Comparison of ENCODE assay signal across 19 cellular contexts in the genomic region with DNA sequence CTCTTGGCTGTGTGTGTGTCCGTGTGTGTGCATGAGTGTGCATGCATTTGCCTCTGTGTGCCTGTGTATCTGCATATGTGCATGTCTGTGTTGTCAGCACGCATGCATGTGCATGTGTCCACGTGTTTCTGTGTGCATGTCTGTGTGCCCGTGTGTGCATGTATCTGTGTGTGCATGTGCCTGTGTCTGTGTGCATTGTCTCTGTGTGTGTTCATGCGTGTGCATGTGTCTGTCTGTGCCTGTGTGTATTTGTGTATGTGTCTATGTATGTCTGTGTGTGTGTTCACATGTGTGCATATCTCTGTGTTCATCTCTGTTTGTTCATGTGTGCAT. TPM values are rescaled to one million over a fixed set of nuclear protein-coding genes. Genes with fewer than 3 reads are reported as not detected.
A peak's percentile ranks its signal among the peaks of the same experiment; 100 is the strongest.
DNase-seq lines count a peak whose midpoint lies in the region; ATAC-seq, FAIRE-seq and TF ChIP-seq lines count a peak whose summit lies in the region.
"Had no signal": no experiment of that assay in that cellular context is flagged by ENCODE, and none has a peak within 500 bp of the region (broad histone marks: within the 10 kb centered on the region; RNA-seq: fewer than 3 reads in every experiment).

No MANE protein-coding gene starts in this region.

- no peak overlapping the region for H3K14ac ChIP-seq in neuronal stem cell (ENCODE audit: low read length)

- H3K4ac ChIP-seq in neuronal stem cell (ENCODE audit: low read length) = no peak overlapping the region

- no peaks in the 10 kb centered on the region for H3K9me1 ChIP-seq in K562 (ENCODE audit: control insufficient read depth, insufficient read depth, low read length)

- peaks cover 17% of the 10 kb centered on the region for H3K27me3 Mint-ChIP-seq in activated naive CD8-positive, alpha-beta T cell
- peaks cover 67% of the 10 kb centered on the region for H3K27me3 Mint-ChIP-seq in activated naive CD8-positive, alpha-beta T cell treated with anti-CD3 and anti-CD28 coated beads for 36 hours

- H2AFZ ChIP-seq in K562 (ENCODE audit: low read depth, low read length) (no peak overlapping the region), neuronal stem cell (ENCODE audit: low read length) (no peak overlapping the region)

- H3K4me2 ChIP-seq in K562 (ENCODE audit: insufficient read depth, low read length) (no peak overlapping the region), neuronal stem cell (ENCODE audit: insufficient read depth, low read length, poor library complexity, severe bottlenecking) (no peak overlapping the region)
- H3K4me2 ChIP-seq: BLaER1 had no signal

- H3K4me1 ChIP-seq in K562 (replicated peaks in 1 of 2; ENCODE audit: control insufficient read depth in 2 of 2, insufficient read depth in 2 of 2, low read length in 2 of 2) = peaks cover 0 to 4% of the 10 kb centered on the region in 2 experiments; a peak in 1 of 5 replicates
- H3K4me1 ChIP-seq in kidney (ENCODE audit: control insufficient read depth in 1 of 2, insufficient read depth in 1 of 2, low read depth in 1 of 2, low read length in 2 of 2) = peaks cover 0 to 8% of the 10 kb centered on the region in 2 donors
- peaks cover 3 to 4% of the 10 kb centered on the region in 2 donors for H3K4me1 ChIP-seq in neuronal stem cell (ENCODE audit: control insufficient read depth in 2 of 2, insufficient read depth in 1 of 2, low read depth in 1 of 2, low read length in 2 of 2)
- H3K4me1 ChIP-seq: SJSA1 had no signal

- no peak overlapping the region for H2BK15ac ChIP-seq in neuronal stem cell (ENCODE audit: low read length)

- H3K36me3 ChIP-seq in K562 (ENCODE audit: control insufficient read depth, insufficient read depth, low read length) (no peaks in the 10 kb centered on the region), kidney (ENCODE audit: control insufficient read depth in 1 of 2, insufficient read depth in 2 of 2, low read length in 2 of 2) (no peaks in the 10 kb centered on the region), neuronal stem cell (replicated peaks in 1 of 2; ENCODE audit: control insufficient read depth in 2 of 2, insufficient read depth in 2 of 2, low read length in 2 of 2) (no peaks in the 10 kb centered on the region)
- H3K36me3 ChIP-seq: BLaER1, SJSA1 had no signal

- H4K91ac ChIP-seq in neuronal stem cell (ENCODE audit: low read depth, low read length, poor library complexity) = no peak overlapping the region

- no peak overlapping the region for H3K27ac Mint-ChIP-seq in activated naive CD8-positive, alpha-beta T cell
- H3K27ac Mint-ChIP-seq in activated naive CD8-positive, alpha-beta T cell treated with anti-CD3 and anti-CD28 coated beads for 36 hours = no peak overlapping the region
- H3K27ac Mint-ChIP-seq: CD8-positive, alpha-beta T cell had no signal

- H3K36me3 Mint-ChIP-seq in activated naive CD8-positive, alpha-beta T cell = no peaks in the 10 kb centered on the region
- H3K36me3 Mint-ChIP-seq in activated naive CD8-positive, alpha-beta T cell treated with anti-CD3 and anti-CD28 coated beads for 36 hours = no peaks in the 10 kb centered on the region
- H3K36me3 Mint-ChIP-seq: CD8-positive, alpha-beta T cell had no signal

- H3K79me2 ChIP-seq in K562 (ENCODE audit: control insufficient read depth, insufficient read depth, low read length) = no peaks in the 10 kb centered on the region

- H3K27me3 ChIP-seq in K562 (ENCODE audit: control insufficient read depth in 2 of 2, insufficient read depth in 2 of 2, low read length in 2 of 2) = peaks cover 12 to 77% of the 10 kb centered on the region in 2 experiments; a peak in 3 of 5 replicates
- peaks cover 11 to 66% (median 47%) of the 10 kb centered on the region in 3 experiments for H3K27me3 ChIP-seq in neuronal stem cell (ENCODE audit: control insufficient read depth in 3 of 3, insufficient read depth in 3 of 3, low read depth in 1 of 3, low read length in 3 of 3)

- H3K18ac ChIP-seq in neuronal stem cell (ENCODE audit: low read length) = no peak overlapping the region

- no peak overlapping the region for H2AK5ac ChIP-seq in neuronal stem cell (ENCODE audit: low read depth, low read length)

- BruUV-seq in K562 (replicated peaks; lab: Mats Ljungman, UMichigan) = no TSS peak

- intact Hi-C loops in K562 (cut with micrococcal nuclease) = no loop called here
- intact Hi-C loops in kidney (cut with DNase I) = no loop called here

- in situ Hi-C loops in K562 (cut with MboI) = no loop called here

- FAIRE-seq in K562 (lab: Jason Lieb, UNC) (no peak), kidney (lab: Jason Lieb, UNC) (no peak)

- TF ChIP-seq RAD21 in K562 (CRISPR knock-in tag; conservative IDR thresholded peaks at IDR 0.05 in 1 of 2, IDR thresholded peaks at IDR 0.05 in 1 of 2) = no peak

- 19% methylated on average over 5 of the region's 5 CpGs for WGBS in K562 (ENCODE audit: insufficient coverage, low coverage, missing lambda C conversion rate)
- no CpG with 5 or more reads among the region's 5 CpGs for WGBS in neuronal stem cell (ENCODE audit: extremely low coverage in 2 of 2, insufficient read length in 2 of 2, insufficient replicate concordance in 1 of 2), 2 donors

- H3K4me3 Mint-ChIP-seq in activated naive CD8-positive, alpha-beta T cell = peak overlapping the region; percentile 55
- H3K4me3 Mint-ChIP-seq in activated naive CD8-positive, alpha-beta T cell treated with anti-CD3 and anti-CD28 coated beads for 36 hours = no peak overlapping the region
- H3K4me3 Mint-ChIP-seq: CD8-positive, alpha-beta T cell had no signal

- no peak overlapping the region for H2BK5ac ChIP-seq in neuronal stem cell (ENCODE audit: low read length)

- no peak overlapping the region for H3K27ac ChIP-seq in K562 (ENCODE audit: extremely low read depth, low read depth, low read length)
- H3K27ac ChIP-seq in kidney (ENCODE audit: low read depth in 2 of 2, low read length in 2 of 2) = no peak overlapping the region
- no peak overlapping the region for H3K27ac ChIP-seq in neuronal stem cell (replicated peaks; ENCODE audit: low read length)
- H3K27ac ChIP-seq: BLaER1, RWPE1, SJSA1 had no signal

- H3K4me3 ChIP-seq in K562 (no peak overlapping the region), kidney (ENCODE audit: low read length in 2 of 2) (no peak overlapping the region), neuronal stem cell (ENCODE audit: low read length in 2 of 2) (peak overlapping the region in 1 of 2 donors; percentile 49)
- H3K4me3 ChIP-seq: BLaER1, SJSA1 had no signal

- H3K79me1 ChIP-seq in neuronal stem cell (ENCODE audit: low read depth, low read length) = no peaks in the 10 kb centered on the region

- no peak for TF ChIP-seq EP300 in K562 (IDR thresholded peaks at IDR 0.05; ENCODE audit: low read length)

- H3K4me1 Mint-ChIP-seq in activated naive CD8-positive, alpha-beta T cell (ENCODE audit: low read depth) = peaks cover 24% of the 10 kb centered on the region
- peaks cover 14% of the 10 kb centered on the region for H3K4me1 Mint-ChIP-seq in activated naive CD8-positive, alpha-beta T cell treated with anti-CD3 and anti-CD28 coated beads for 36 hours

- H3K9me3 ChIP-seq in K562 (replicated peaks; ENCODE audit: control insufficient read depth, insufficient read depth, low read depth, low read length) = peaks cover 3% of the 10 kb centered on the region; the same call in 1 of the 2 replicates
- no peaks in the 10 kb centered on the region for H3K9me3 ChIP-seq in kidney (ENCODE audit: control insufficient read depth in 1 of 2, low read length in 2 of 2)
- peaks cover 0 to 9% of the 10 kb centered on the region in 2 donors for H3K9me3 ChIP-seq in neuronal stem cell (replicated peaks in 1 of 2; ENCODE audit: control insufficient read depth in 2 of 2, insufficient read depth in 1 of 2, low read depth in 1 of 2, low read length in 2 of 2)
- H3K9me3 ChIP-seq: SJSA1 had no signal

- no peak overlapping the region for H4K8ac ChIP-seq in neuronal stem cell (ENCODE audit: low read depth, low read length)

- DNase-seq in activated naive CD8-positive, alpha-beta T cell treated with anti-CD3 and anti-CD28 coated beads for 36 hours = no peak
- DNase-seq in K562 (ENCODE audit: extremely low read depth in 1 of 4, low spot score in 3 of 4) (no peak), kidney (peak; percentile 12), neuronal stem cell (ENCODE audit: low spot score) (no peak)
- DNase-seq in activated T-cell treated with anti-CD3 and anti-CD28 coated beads, Interleukin-2, amount 50 U/mL, for 48 hours = no peak
- DNase-seq: 8988T; CD8-positive, alpha-beta T cell; GF-D8; KBM-7; NCI-H146; NCI-H2081; NCI-H774 had no signal

- POLR2A ChIA-PET in K562 (lab: Yijun Ruan, JAX) = no interaction called here

- no peaks in the 10 kb centered on the region for H3K9me3 Mint-ChIP-seq in activated naive CD8-positive, alpha-beta T cell (ENCODE audit: low read depth)
- H3K9me3 Mint-ChIP-seq in activated naive CD8-positive, alpha-beta T cell treated with anti-CD3 and anti-CD28 coated beads for 36 hours = no peaks in the 10 kb centered on the region
- H3K9me3 Mint-ChIP-seq: CD8-positive, alpha-beta T cell had no signal

- no peak overlapping the region for H3K9ac ChIP-seq in K562 (ENCODE audit: insufficient read depth in 1 of 2, low read depth in 2 of 2, low read length in 2 of 2)
- no peak overlapping the region for H3K9ac ChIP-seq in kidney (ENCODE audit: low read length in 2 of 2)
- peak overlapping the region; percentile 46 for H3K9ac ChIP-seq in neuronal stem cell (ENCODE audit: low read depth, low read length, poor library complexity)
- H3K9ac ChIP-seq: BLaER1 had no signal

- H4K20me1 ChIP-seq in K562 (replicated peaks; ENCODE audit: control insufficient read depth, insufficient read depth, low read length) = peaks cover 6% of the 10 kb centered on the region; the same call in 1 of the 2 replicates

- CTCF ChIA-PET in K562 (lab: Yijun Ruan, JAX; ENCODE audit: low intra/inter-chr PET ratio) = no interaction called here

- no peak overlapping the region for H2BK12ac ChIP-seq in neuronal stem cell (ENCODE audit: low read length)

- TF ChIP-seq POLR2A in K562 (conservative IDR thresholded peaks at IDR 0.05) = no peak

- ATAC-seq in K562 = no peak
- no peak for ATAC-seq in HG02840 (IDR thresholded peaks at IDR 0.05; ENCODE audit: low FRiP score, unreplicated experiment)
- ATAC-seq in HG03039 (IDR thresholded peaks at IDR 0.05; ENCODE audit: unreplicated experiment) = no peak
- ATAC-seq: CD8-positive, alpha-beta T cell had no signal

- H3K23ac ChIP-seq in neuronal stem cell (ENCODE audit: low read depth, low read length, poor library complexity) = peak overlapping the region; percentile 61

- no peak for TF ChIP-seq CTCF in K562 (IDR thresholded peaks at IDR 0.05 in 2 of 3, conservative IDR thresholded peaks at IDR 0.05 in 1 of 3; ENCODE audit: insufficient read depth in 2 of 3, low read depth in 1 of 3, low read length in 3 of 3)
- TF ChIP-seq CTCF in kidney (IDR thresholded peaks at IDR 0.05; ENCODE audit: borderline replicate concordance, extremely low read depth, insufficient read depth) = no peak

- H2BK120ac ChIP-seq in neuronal stem cell (ENCODE audit: low read depth, low read length) = no peak overlapping the region

RNA-seq across cellular contexts. Expression of a gene that starts 1.1 kb away (rescaled TPM):
- total RNA-seq in activated naive CD8-positive, alpha-beta T cell treated with anti-CD3 and anti-CD28 coated beads for 36 hours = not detected
- not detected in 2 replicates for total RNA-seq in K562 (2011; cell fraction: chromatin; rRNA removed; ENCODE audit: low replicate concordance)
- not detected in 2 replicates for total RNA-seq in K562 (2011; cell fraction: nucleolus; rRNA removed)
- not detected in 2 replicates for total RNA-seq in K562 (2011; cell fraction: nucleoplasm; rRNA removed)
- total RNA-seq in K562 (2014; rRNA removed) (not detected in 2 replicates), K562 (2014; rRNA removed; fragmentation: Illumina TruSeq; extraction: Trizol) (not detected in 2 replicates), K562 (2015; rRNA removed; fragmentation: Illumina TruSeq; extraction: Trizol) (not detected in 2 replicates), K562 (2021) (not detected in 2 replicates), kidney (20.7 TPM)
- polyA plus RNA-seq in K562 (2011; rRNA removed) (not detected in 2 replicates), K562 (2014; fragmentation: Illumina TruSeq; extraction: Trizol) (not detected in 2 replicates), K562 (2014; fragmentation: Nextera tagmentation; extraction: Ambion mirVana) (not detected), K562 (2014; rRNA removed) (not detected in 2 replicates), kidney (ENCODE audit: insufficient read depth, low read depth, low replicate concordance) (4.8 TPM)
- polyA plus RNA-seq in K562 (2011; cell fraction: cytosol; rRNA removed) = not detected in 2 replicates
- not detected in 2 replicates for polyA plus RNA-seq in K562 (2011; cell fraction: nucleus; rRNA removed)
- 0.21 TPM in 1 of 2 replicates, not detected in the other for polyA plus RNA-seq in K562 (2012)
- not detected in 2 replicates for polyA minus RNA-seq in K562 (2011; rRNA and poly(A)+ RNA removed)
- not detected in 2 replicates for polyA minus RNA-seq in K562 (2011; cell fraction: cytosol; rRNA and poly(A)+ RNA removed)
- not detected in 2 replicates for polyA minus RNA-seq in K562 (2011; cell fraction: nucleus; rRNA and poly(A)+ RNA removed)
- polyA plus RNA-seq in neuronal stem cell (2013, experiment 1 of 2) = 0.13 TPM
- 0.14 TPM for polyA plus RNA-seq in neuronal stem cell (2013, experiment 2 of 2)
- total RNA-seq: CD8-positive, alpha-beta T cell; NCI-H460; SJSA1 had no signal

Comparison
In these comparisons a context has a peak if more than half of its experiments do, and no peak if none do; other contexts are left out.
1. RNA of a gene that starts 1.1 kb away (total RNA-seq): 20.7 TPM in kidney (single experiment); not detected in activated naive CD8-positive, alpha-beta T cell treated with anti-CD3 and anti-CD28 coated beads for 36 hours and not detected in K562; every median in the first group is over 10 times any median in the second.